ENCODE assay signal across 16 cellular contexts in genomic region chr4:138308421-138308820, GRCh38.
A peak's percentile ranks its signal among the peaks of the same experiment; 100 is the strongest.
DNase-seq lines count a peak whose midpoint lies in the region; ATAC-seq, FAIRE-seq and TF ChIP-seq lines count a peak whose summit lies in the region.
"Had no signal": no experiment of that assay in that cellular context is flagged by ENCODE, and none has a peak within 500 bp of the region (broad histone marks: within the 10 kb centered on the region; RNA-seq: fewer than 3 reads in every experiment).

No MANE protein-coding gene starts in this region.

- H3K9me3 Mint-ChIP-seq in GM23338, result no peaks in the 10 kb centered on the region; the same call in 2 of the 3 replicates
- H3K9me3 Mint-ChIP-seq: IgD-negative memory B cell had no signal

- H3K4me1 Mint-ChIP-seq in GM23338, result peaks cover 24% of the 10 kb centered on the region

- TF ChIP-seq RAD21 in H1 (IDR thresholded peaks at IDR 0.05 in 1 of 2, conservative IDR thresholded peaks at IDR 0.05 in 1 of 2; ENCODE audit: low read depth in 2 of 2, low read length in 2 of 2), result no peak

- H3K27me3 ChIP-seq in GM23338 (ENCODE audit: insufficient read depth), result no peaks in the 10 kb centered on the region
- no peaks in the 10 kb centered on the region for H3K27me3 ChIP-seq in RWPE2 (ENCODE audit: insufficient read depth, poor library complexity, severe bottlenecking)
- no peaks in the 10 kb centered on the region for H3K27me3 ChIP-seq in H1 (replicated peaks in 1 of 4; ENCODE audit: control insufficient read depth in 3 of 4, extremely low read depth in 1 of 4, insufficient read depth in 3 of 4, low read length in 3 of 4)
- no peaks in the 10 kb centered on the region for H3K27me3 ChIP-seq in neuronal stem cell (ENCODE audit: control insufficient read depth in 3 of 3, insufficient read depth in 3 of 3, low read depth in 1 of 3, low read length in 3 of 3)
- no peaks in the 10 kb centered on the region for H3K27me3 ChIP-seq in transverse colon
- H3K27me3 ChIP-seq: suprapubic skin had no signal

- WGBS in H1 (ENCODE audit: extremely low coverage in 1 of 2, insufficient coverage in 1 of 2, insufficient read length in 1 of 2, insufficient replicate concordance in 2 of 2, low coverage in 1 of 2, low lambda C conversion rate in 2 of 2, missing lambda C conversion rate in 1 of 2), 2 experiments, result 87% methylated on average over 5 of the region's 5 CpGs; no CpG with 5 or more reads in 1 of the 2 experiments
- no CpG with 5 or more reads among the region's 5 CpGs for WGBS in neuronal stem cell (ENCODE audit: extremely low coverage in 2 of 2, insufficient read length in 2 of 2, insufficient replicate concordance in 1 of 2), 2 donors
- 64 to 79% methylated on average over 3 to 5 of the region's 5 CpGs for WGBS in transverse colon (ENCODE audit: low coverage in 1 of 2), 2 donors

- no peak overlapping the region for H3K4me3 Mint-ChIP-seq in GM23338
- H3K4me3 Mint-ChIP-seq: brain, CD14-positive monocyte, IgD-negative memory B cell had no signal

- H3K9ac ChIP-seq in H1 (replicated peaks in 1 of 4; ENCODE audit: extremely low read depth in 1 of 4, low read depth in 3 of 4, low read length in 3 of 4) (no peak overlapping the region), neuronal stem cell (ENCODE audit: low read depth, low read length, poor library complexity) (no peak overlapping the region)

- no peak for FAIRE-seq in H1 (lab: Jason Lieb, UNC)

- H3K36me3 Mint-ChIP-seq in GM23338 (ENCODE audit: low read depth), result no peaks in the 10 kb centered on the region
- H3K36me3 Mint-ChIP-seq: brain, IgD-negative memory B cell had no signal

- H3K23me2 ChIP-seq in H1 (ENCODE audit: low read depth, low read length), result no peaks in the 10 kb centered on the region

- DNase-seq in GM23338 (ENCODE audit: low spot score) (no peak), RWPE2 (ENCODE audit: low spot score) (peak; percentile 87), H1 (ENCODE audit: low read depth in 1 of 2, low spot score in 2 of 2) (no peak), neuronal stem cell (ENCODE audit: low spot score) (no peak), GF-D8 (lab: John Stamatoyannopoulos, UW) (no peak), NCI-H2029 treated with DMSO at 0.1 percent for 48 hours (lab: John Stamatoyannopoulos, UW) (no peak), transverse colon (no peak)
- DNase-seq: activated CD4-positive, alpha-beta T cell treated with anti-CD3 and anti-CD28 coated beads, Interleukin-2, amount 50 U/mL, for 4 hours; erythroblast; NCI-H2029; T-helper 1 cell had no signal

- H2BK15ac ChIP-seq in H1 (ENCODE audit: low read length) (no peak overlapping the region), neuronal stem cell (ENCODE audit: low read length) (no peak overlapping the region)

- H3K23ac ChIP-seq in H1 (ENCODE audit: insufficient read length) (no peak overlapping the region), neuronal stem cell (ENCODE audit: low read depth, low read length, poor library complexity) (no peak overlapping the region)

- H3K79me1 ChIP-seq in H1 (ENCODE audit: low read depth, low read length) (no peaks in the 10 kb centered on the region), neuronal stem cell (ENCODE audit: low read depth, low read length) (no peaks in the 10 kb centered on the region)

- H3K9me3 ChIP-seq in RWPE2 (ENCODE audit: severe bottlenecking) (no peaks in the 10 kb centered on the region), H1 (ENCODE audit: insufficient read depth in 2 of 2, low read depth in 1 of 2, low read length in 1 of 2) (no peaks in the 10 kb centered on the region), neuronal stem cell (replicated peaks in 1 of 2; ENCODE audit: control insufficient read depth in 2 of 2, insufficient read depth in 1 of 2, low read depth in 1 of 2, low read length in 2 of 2) (no peaks in the 10 kb centered on the region), transverse colon (no peaks in the 10 kb centered on the region)
- H3K9me3 ChIP-seq: suprapubic skin had no signal

- H3K27ac ChIP-seq in GM23338 (ENCODE audit: low read depth) (no peak overlapping the region), RWPE2 (ENCODE audit: poor library complexity, severe bottlenecking) (peak overlapping the region; percentile 84), H1 (ENCODE audit: low read depth, low read length) (no peak overlapping the region), neuronal stem cell (replicated peaks; ENCODE audit: low read length) (no peak overlapping the region), transverse colon (no peak overlapping the region)
- H3K27ac ChIP-seq: suprapubic skin had no signal

- H3K18ac ChIP-seq in H1 (ENCODE audit: extremely low read depth, low read length) (no peak overlapping the region), neuronal stem cell (ENCODE audit: low read length) (no peak overlapping the region)

- TF ChIP-seq EP300 in H1 (IDR thresholded peaks at IDR 0.05; ENCODE audit: borderline replicate concordance in 1 of 2, low read depth in 2 of 2, low read length in 2 of 2) (no peak), transverse colon (IDR thresholded peaks at IDR 0.05; ENCODE audit: low read depth) (no peak)

- H2BK120ac ChIP-seq in H1 (replicated peaks; ENCODE audit: low read depth, low read length), result no peak overlapping the region
- H2BK120ac ChIP-seq in neuronal stem cell (ENCODE audit: low read depth, low read length), result no peak overlapping the region

- intact Hi-C loops in transverse colon (cut with DNase I; ENCODE audit: low total_unique reads), result no loop called here

- no peaks in the 10 kb centered on the region for H3K79me2 ChIP-seq in GM23338 (replicated peaks; ENCODE audit: insufficient read depth)
- H3K79me2 ChIP-seq in H1 (ENCODE audit: control insufficient read depth in 1 of 2, insufficient read depth in 2 of 2, low read length in 2 of 2), result no peaks in the 10 kb centered on the region

- H3K9me2 ChIP-seq in GM23338 (ENCODE audit: insufficient read depth), result peaks cover 9% of the 10 kb centered on the region; the same call in 1 of the 2 replicates

- POLR2A ChIA-PET in H1 (lab: Charles Lee; ENCODE audit: partially characterized antibody), result no interaction called here

- H4K8ac ChIP-seq in H1 (ENCODE audit: extremely low read depth, insufficient read depth, low read length), result no peak overlapping the region
- no peak overlapping the region for H4K8ac ChIP-seq in neuronal stem cell (ENCODE audit: low read depth, low read length)

- no peak overlapping the region for H3K56ac ChIP-seq in H1 (replicated peaks; ENCODE audit: insufficient read length, low read depth, low read length)

- H3K4ac ChIP-seq in H1 (replicated peaks; ENCODE audit: insufficient read length, low read depth, low read length) (no peak overlapping the region), neuronal stem cell (ENCODE audit: low read length) (no peak overlapping the region)

- H3K4me3 ChIP-seq in GM23338 (no peak overlapping the region), RWPE2 (ENCODE audit: severe bottlenecking) (no peak overlapping the region), H1 (ENCODE audit: extremely low read depth in 1 of 4, insufficient read depth in 2 of 4, low read depth in 3 of 4, low read length in 4 of 4) (no peak overlapping the region), neuronal stem cell (ENCODE audit: low read length in 2 of 2) (no peak overlapping the region), transverse colon (no peak overlapping the region)
- H3K4me3 ChIP-seq: suprapubic skin had no signal

- H2AK5ac ChIP-seq in H1 (ENCODE audit: low read depth, low read length) (no peak overlapping the region), neuronal stem cell (ENCODE audit: low read depth, low read length) (no peak overlapping the region)

- H2BK12ac ChIP-seq in H1 (ENCODE audit: low read depth, low read length) (no peak overlapping the region), neuronal stem cell (ENCODE audit: low read length) (no peak overlapping the region)

- TF ChIP-seq CTCF in GM23338 (conservative IDR thresholded peaks at IDR 0.05; ENCODE audit: low read depth in 2 of 2) (no peak), RWPE2 (IDR thresholded peaks at IDR 0.05; ENCODE audit: poor library complexity, severe bottlenecking) (no peak), H1 (IDR thresholded peaks at IDR 0.05; ENCODE audit: control extremely low read depth in 1 of 3, insufficient read depth in 1 of 3, low read depth in 1 of 3, low read length in 3 of 3) (no peak), transverse colon (IDR thresholded peaks at IDR 0.05) (no peak)

- CTCF ChIA-PET in H1 (lab: Charles Lee; ENCODE audit: partially characterized antibody), result no interaction called here

- TF ChIP-seq POLR2A in H1 (IDR thresholded peaks at IDR 0.05; ENCODE audit: control extremely low read depth in 1 of 2, low read depth in 2 of 2, low read length in 2 of 2) (no peak), transverse colon (IDR thresholded peaks at IDR 0.05) (no peak)

- no peak overlapping the region for H4K5ac ChIP-seq in H1 (ENCODE audit: insufficient read length, low read depth, low read length)

- no peaks in the 10 kb centered on the region for H3F3A ChIP-seq in GM23338 (replicated peaks; ENCODE audit: low read depth)

- H3K36me3 ChIP-seq in GM23338 (ENCODE audit: insufficient read depth) (no peaks in the 10 kb centered on the region), RWPE2 (ENCODE audit: low read depth) (no peaks in the 10 kb centered on the region), H1 (ENCODE audit: control insufficient read depth in 2 of 4, insufficient read depth in 4 of 4, low read length in 3 of 4) (no peaks in the 10 kb centered on the region), neuronal stem cell (replicated peaks in 1 of 2; ENCODE audit: control insufficient read depth in 2 of 2, insufficient read depth in 2 of 2, low read length in 2 of 2) (no peaks in the 10 kb centered on the region), transverse colon (no peaks in the 10 kb centered on the region)
- H3K36me3 ChIP-seq: suprapubic skin had no signal

- ATAC-seq in GM23338 (no peak), RWPE2 (ENCODE audit: low read depth) (peak; percentile 92), GM21737 (IDR thresholded peaks at IDR 0.05; ENCODE audit: unreplicated experiment) (no peak)

- H3K4me2 ChIP-seq in GM23338 (no peak overlapping the region), H1 (ENCODE audit: insufficient read depth in 1 of 2, low read depth in 2 of 2, low read length in 2 of 2) (no peak overlapping the region), neuronal stem cell (ENCODE audit: insufficient read depth, low read length, poor library complexity, severe bottlenecking) (no peak overlapping the region)

- H3K4me1 ChIP-seq in GM23338 (ENCODE audit: insufficient read depth) (peaks cover 5% of the 10 kb centered on the region), RWPE2 (ENCODE audit: insufficient read depth, poor library complexity, severe bottlenecking) (peaks cover 36% of the 10 kb centered on the region), H1 (replicated peaks in 1 of 4; ENCODE audit: control insufficient read depth in 3 of 4, insufficient read depth in 4 of 4, low read length in 3 of 4) (no peaks in the 10 kb centered on the region), neuronal stem cell (ENCODE audit: control insufficient read depth in 2 of 2, insufficient read depth in 1 of 2, low read depth in 1 of 2, low read length in 2 of 2) (peaks cover 3 to 5% of the 10 kb centered on the region in 2 donors), transverse colon (no peaks in the 10 kb centered on the region)

- H2AFZ ChIP-seq in GM23338 (peak overlapping the region; percentile 45; the same call in 1 of the 2 replicates), H1 (ENCODE audit: low read length) (peak overlapping the region; percentile 89), neuronal stem cell (ENCODE audit: low read length) (peak overlapping the region; percentile 62)

- no peaks in the 10 kb centered on the region for H3K27me3 Mint-ChIP-seq in GM23338 (ENCODE audit: insufficient read depth, low read depth, poor library complexity)

- H4K91ac ChIP-seq in H1 (replicated peaks; ENCODE audit: insufficient read length, low read length) (no peak overlapping the region), neuronal stem cell (ENCODE audit: low read depth, low read length, poor library complexity) (no peak overlapping the region)

- no peak overlapping the region; the same call in none of the 2 replicates for H3K27ac Mint-ChIP-seq in GM23338
- H3K27ac Mint-ChIP-seq: brain, IgD-negative memory B cell had no signal

- no peaks in the 10 kb centered on the region for H4K20me1 ChIP-seq in GM23338 (replicated peaks; ENCODE audit: insufficient read depth)
- no peaks in the 10 kb centered on the region for H4K20me1 ChIP-seq in H1 (replicated peaks in 1 of 2; ENCODE audit: control insufficient read depth in 1 of 2, insufficient read depth in 2 of 2, low read length in 2 of 2)

- H2BK5ac ChIP-seq in H1 (ENCODE audit: low read depth, low read length), result no peak overlapping the region
- no peak overlapping the region for H2BK5ac ChIP-seq in neuronal stem cell (ENCODE audit: low read length)

- in situ Hi-C loops in transverse colon (cut with MboI; ENCODE audit: low pct_ligation_motif_present in 1 of 4, low pct_unique_long_range_greater_than_20kb in 1 of 4, low sequenced_read_pairs in 3 of 4), result no loop called here

- H3K14ac ChIP-seq in H1 (ENCODE audit: insufficient read length), result no peak overlapping the region
- no peak overlapping the region for H3K14ac ChIP-seq in neuronal stem cell (ENCODE audit: low read length)

- no peak overlapping the region for H2BK20ac ChIP-seq in H1 (ENCODE audit: low read length)
